In genomic region chr11:112524808-112525207, GRCh38 we compare ENCODE assay signal across 13 cellular contexts.
DNase-seq lines count a peak whose midpoint lies in the region; ATAC-seq, FAIRE-seq and TF ChIP-seq lines count a peak whose summit lies in the region.
"Had no signal": no experiment of that assay in that cellular context is flagged by ENCODE, and none has a peak within 500 bp of the region (broad histone marks: within the 10 kb centered on the region; RNA-seq: fewer than 3 reads in every experiment).

No MANE protein-coding gene starts in this region.

- H3K27me3 Mint-ChIP-seq in mesothelial cell of epicardium (ENCODE audit: low read depth), result peaks cover 52% of the 10 kb centered on the region
- H3K27me3 Mint-ChIP-seq: dendritic cell treated with granulocyte-macrophage colony-stimulating factor and Interleukin-4, amounts not matched to agents 40 ng/mL and 50 ng/mL, for 4 days had no signal

- FAIRE-seq in GM12892 (lab: Jason Lieb, UNC), result peak; percentile 58
- FAIRE-seq: GM12878 had no signal

- TF ChIP-seq POLR2A in GM12892 (IDR thresholded peaks at IDR 0.05; ENCODE audit: low read depth, low read length), result no peak

- peak overlapping the region; percentile 16 to 19 for H3K27ac ChIP-seq in right atrium auricular region
- H3K27ac ChIP-seq: ovary had no signal

- H3K36me3 ChIP-seq in right atrium auricular region, result no peaks in the 10 kb centered on the region
- H3K36me3 ChIP-seq: ovary had no signal

- no peaks in the 10 kb centered on the region for H3K36me3 Mint-ChIP-seq in mesothelial cell of epicardium

- H3K4me1 ChIP-seq in right atrium auricular region, result peaks cover 0 to 46% of the 10 kb centered on the region in 2 donors

- H3K9me3 ChIP-seq in right atrium auricular region, result no peaks in the 10 kb centered on the region
- H3K9me3 ChIP-seq: ovary had no signal

- H3K4me1 Mint-ChIP-seq in mesothelial cell of epicardium, result peaks cover 9% of the 10 kb centered on the region

- H3K4me3 ChIP-seq in right atrium auricular region, result no peak overlapping the region
- H3K4me3 ChIP-seq: GM12878, ovary had no signal

- H3K27me3 ChIP-seq in right atrium auricular region, result no peaks in the 10 kb centered on the region
- H3K27me3 ChIP-seq: ovary had no signal

- ATAC-seq in sciatic nerve (peak; percentile 77), GM21526 (IDR thresholded peaks at IDR 0.05; ENCODE audit: low FRiP score, unreplicated experiment) (no peak), HG03097 (IDR thresholded peaks at IDR 0.05; ENCODE audit: low FRiP score, unreplicated experiment) (no peak)
- ATAC-seq: activated T-cell treated with anti-CD3 and anti-CD28 coated beads, Interleukin-2, amount 50 U/mL, for 72 hours; GM12878 had no signal

- TF ChIP-seq CTCF in right atrium auricular region (IDR thresholded peaks at IDR 0.05) (no peak), mesothelial cell of epicardium (IDR thresholded peaks at IDR 0.05; ENCODE audit: unreplicated experiment) (no peak)

- H3K27ac Mint-ChIP-seq in mesothelial cell of epicardium, result no peak overlapping the region
- H3K27ac Mint-ChIP-seq: activated T-cell treated with anti-CD3 and anti-CD28 coated beads, Interleukin-2, amount 50 U/mL, for 72 hours; dendritic cell treated with granulocyte-macrophage colony-stimulating factor and Interleukin-4, amounts not matched to agents 40 ng/mL and 50 ng/mL, for 4 days had no signal

- DNase-seq in GM12892 (ENCODE audit: insufficient read length) (no peak), astrocyte of the hippocampus (ENCODE audit: low read depth, low spot score) (peak; percentile 40), right atrium auricular region (ENCODE audit: low spot score) (no peak), sciatic nerve (ENCODE audit: low spot score) (no peak), mesothelial cell of epicardium (ENCODE audit: low spot score in 2 of 2, unreplicated experiment in 2 of 2) (no peak), NCI-H2171 (lab: John Stamatoyannopoulos, UW) (no peak)
- DNase-seq: activated T-cell treated with anti-CD3 and anti-CD28 coated beads, Interleukin-2, amount 50 U/mL, for 72 hours; mesendoderm; ovary had no signal

- intact Hi-C loops in sciatic nerve (cut with DNase I), result no loop called here

- no peak overlapping the region for H3K4me3 Mint-ChIP-seq in mesothelial cell of epicardium
- H3K4me3 Mint-ChIP-seq: activated T-cell treated with anti-CD3 and anti-CD28 coated beads, Interleukin-2, amount 50 U/mL, for 72 hours; dendritic cell treated with granulocyte-macrophage colony-stimulating factor and Interleukin-4, amounts not matched to agents 40 ng/mL and 50 ng/mL, for 4 days had no signal

- peaks cover 3% of the 10 kb centered on the region for H3K9me3 Mint-ChIP-seq in mesothelial cell of epicardium
- H3K9me3 Mint-ChIP-seq: activated T-cell treated with anti-CD3 and anti-CD28 coated beads, Interleukin-2, amount 50 U/mL, for 72 hours; dendritic cell treated with granulocyte-macrophage colony-stimulating factor and Interleukin-4, amounts not matched to agents 40 ng/mL and 50 ng/mL, for 4 days had no signal
